ENCODE assay signal across 18 cellular contexts in the genomic region with DNA sequence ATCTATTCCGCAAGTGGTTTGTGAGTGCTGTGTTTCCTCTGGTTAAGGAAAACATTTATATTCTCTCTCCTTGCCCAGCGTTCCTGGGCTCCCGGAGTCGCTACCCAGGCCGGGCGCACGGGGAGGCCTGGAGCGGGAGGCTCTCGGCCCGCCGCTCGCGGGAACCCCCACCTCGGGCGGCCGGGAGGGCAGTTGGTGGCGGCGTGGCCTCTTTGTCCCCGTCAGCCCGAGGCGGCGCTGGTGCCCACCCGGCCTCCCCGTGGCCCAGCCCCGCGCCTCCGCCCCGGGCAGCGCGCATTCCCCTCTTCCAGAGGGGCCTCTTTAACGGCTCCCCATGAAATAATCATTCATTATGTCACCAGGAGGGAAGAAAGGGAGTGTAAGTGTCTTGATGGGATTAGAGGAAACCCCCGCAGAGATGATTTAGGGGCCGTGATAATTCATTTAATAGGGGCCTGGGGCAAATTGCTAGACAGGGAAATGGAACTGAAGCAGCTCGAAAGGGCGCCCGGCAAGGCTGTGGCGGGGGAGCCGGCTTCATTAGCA.
DNase-seq lines count a peak whose midpoint lies in the region; ATAC-seq, FAIRE-seq and TF ChIP-seq lines count a peak whose summit lies in the region.
"Had no signal": no experiment of that assay in that cellular context is flagged by ENCODE, and none has a peak within 500 bp of the region (broad histone marks: within the 10 kb centered on the region; RNA-seq: fewer than 3 reads in every experiment).

No MANE protein-coding gene starts in this region.

- no peaks in the 10 kb centered on the region for H3K9me3 Mint-ChIP-seq in astrocyte (ENCODE audit: unreplicated experiment)
- H3K9me3 Mint-ChIP-seq in stimulated activated naive B cell treated with anti-CD40 and anti-IgM and Interleukin-4, amounts not matched to agents 10 μg/mL and 1 μg/mL and 100 μg/mL, for 72 hours = no peaks in the 10 kb centered on the region
- H3K9me3 Mint-ChIP-seq in activated T-helper 1 cell treated with anti-CD3 and anti-CD28 coated beads, Interleukin-12 subunit alpha, Interleukin-12 subunit beta, Interleukin-2, Interleukin-4 antibody, amounts not matched to agents 30 ng/mL and 10 ng/mL and 1 ng/mL, durations not matched to agents 14 hours and 24 hours and 36 hours = no peaks in the 10 kb centered on the region

- peak overlapping the region; percentile 46 for H2AFZ ChIP-seq in astrocyte (ENCODE audit: low read depth, low read length)

- DNase-seq in cardiac muscle cell (ENCODE audit: low read depth in 1 of 2, low spot score in 1 of 2) (peak in 1 of 2 donors; percentile 39), left ventricle myocardium superior (no peak), astrocyte (ENCODE audit: low read depth) (no peak), iPS-NIHi7 (ENCODE audit: extremely low spot score) (peak; percentile 48), breast epithelium (ENCODE audit: low spot score in 2 of 2) (no peak)
- DNase-seq in stimulated activated naive B cell treated with anti-CD40 and anti-IgM and Interleukin-4, amounts not matched to agents 10 μg/mL and 1 μg/mL and 100 μg/mL, for 72 hours = no peak
- no peak for DNase-seq in activated T-helper 1 cell treated with anti-CD3 and anti-CD28 coated beads, Interleukin-12 subunit alpha, Interleukin-12 subunit beta, Interleukin-2, Interleukin-4 antibody, amounts not matched to agents 30 ng/mL and 10 ng/mL and 1 ng/mL, durations not matched to agents 14 hours and 24 hours and 36 hours (ENCODE audit: low spot score)
- DNase-seq: activated CD8-positive, alpha-beta memory T cell treated with anti-CD3 and anti-CD28 coated beads, Interleukin-2, amount 50 U/mL, for 48 hours; adrenal gland; dorsolateral prefrontal cortex; gastrocnemius medialis; GDM1; NCI-H2029; occipital lobe had no signal

- ATAC-seq in left ventricle myocardium superior (no peak), HG03432 (IDR thresholded peaks at IDR 0.05; ENCODE audit: unreplicated experiment) (no peak)
- ATAC-seq in stimulated activated naive B cell treated with anti-CD40 and anti-IgM and Interleukin-4, amounts not matched to agents 10 μg/mL and 1 μg/mL and 100 μg/mL, for 72 hours (replicated peaks) = no peak
- ATAC-seq: gastrocnemius medialis, K562 had no signal

- H3K4me3 Mint-ChIP-seq in astrocyte (ENCODE audit: unreplicated experiment) = peak overlapping the region; percentile 57
- H3K4me3 Mint-ChIP-seq in stimulated activated naive B cell treated with anti-CD40 and anti-IgM and Interleukin-4, amounts not matched to agents 10 μg/mL and 1 μg/mL and 100 μg/mL, for 72 hours = peak overlapping the region; percentile 53 to 74
- no peak overlapping the region for H3K4me3 Mint-ChIP-seq in activated T-helper 1 cell treated with anti-CD3 and anti-CD28 coated beads, Interleukin-12 subunit alpha, Interleukin-12 subunit beta, Interleukin-2, Interleukin-4 antibody, amounts not matched to agents 30 ng/mL and 10 ng/mL and 1 ng/mL, durations not matched to agents 14 hours and 24 hours and 36 hours

- H3K36me3 ChIP-seq in cardiac muscle cell (no peaks in the 10 kb centered on the region), astrocyte (ENCODE audit: insufficient read depth, low read length) (no peaks in the 10 kb centered on the region), breast epithelium (no peaks in the 10 kb centered on the region)
- H3K36me3 ChIP-seq: adrenal gland, gastrocnemius medialis had no signal

- no peaks in the 10 kb centered on the region for H3K36me3 Mint-ChIP-seq in astrocyte (ENCODE audit: low read depth, unreplicated experiment)
- no peaks in the 10 kb centered on the region for H3K36me3 Mint-ChIP-seq in stimulated activated naive B cell treated with anti-CD40 and anti-IgM and Interleukin-4, amounts not matched to agents 10 μg/mL and 1 μg/mL and 100 μg/mL, for 72 hours
- H3K36me3 Mint-ChIP-seq in activated T-helper 1 cell treated with anti-CD3 and anti-CD28 coated beads, Interleukin-12 subunit alpha, Interleukin-12 subunit beta, Interleukin-2, Interleukin-4 antibody, amounts not matched to agents 30 ng/mL and 10 ng/mL and 1 ng/mL, durations not matched to agents 14 hours and 24 hours and 36 hours (ENCODE audit: low read depth) = no peaks in the 10 kb centered on the region

- intact Hi-C loops in left ventricle myocardium superior (cut with micrococcal nuclease) (no loop called here), breast epithelium (cut with DNase I; ENCODE audit: low total_unique reads) (no loop called here)
- intact Hi-C loops in activated T-helper 1 cell treated with anti-CD3 and anti-CD28 coated beads, Interleukin-12 subunit alpha, Interleukin-12 subunit beta, Interleukin-2, Interleukin-4 antibody, amounts not matched to agents 30 ng/mL and 10 ng/mL and 1 ng/mL, durations not matched to agents 14 hours and 24 hours and 36 hours (cut with micrococcal nuclease) = loop anchor here (5.0 kb wide), 1 partner anchor 316 kb away; no protein-coding TSS in a partner anchor

- H3K27ac ChIP-seq in cardiac muscle cell (no peak overlapping the region), astrocyte (ENCODE audit: low read depth, low read length) (no peak overlapping the region), breast epithelium (no peak overlapping the region)
- H3K27ac ChIP-seq: adrenal gland, dorsolateral prefrontal cortex, gastrocnemius medialis, VCaP had no signal

- H3K27me3 ChIP-seq in cardiac muscle cell = peaks cover 80% of the 10 kb centered on the region
- peaks cover 46% of the 10 kb centered on the region for H3K27me3 ChIP-seq in astrocyte (ENCODE audit: insufficient read depth, low read length)
- peaks cover 0 to 3% of the 10 kb centered on the region in 2 donors for H3K27me3 ChIP-seq in breast epithelium

- peak overlapping the region; percentile 75 for H3K4me2 ChIP-seq in astrocyte (ENCODE audit: low read length)

- no peaks in the 10 kb centered on the region for H3K9me3 ChIP-seq in cardiac muscle cell (ENCODE audit: low read depth)
- H3K9me3 ChIP-seq in astrocyte (ENCODE audit: insufficient read depth, low read depth, low read length) = no peaks in the 10 kb centered on the region
- H3K9me3 ChIP-seq in breast epithelium = no peaks in the 10 kb centered on the region
- H3K9me3 ChIP-seq: adrenal gland, gastrocnemius medialis had no signal

- H3K4me1 Mint-ChIP-seq in astrocyte (ENCODE audit: low read depth, unreplicated experiment) = peaks cover 12% of the 10 kb centered on the region
- H3K4me1 Mint-ChIP-seq in stimulated activated naive B cell treated with anti-CD40 and anti-IgM and Interleukin-4, amounts not matched to agents 10 μg/mL and 1 μg/mL and 100 μg/mL, for 72 hours = peaks cover 2 to 21% of the 10 kb centered on the region in 2 donors
- peaks cover 12% of the 10 kb centered on the region for H3K4me1 Mint-ChIP-seq in activated T-helper 1 cell treated with anti-CD3 and anti-CD28 coated beads, Interleukin-12 subunit alpha, Interleukin-12 subunit beta, Interleukin-2, Interleukin-4 antibody, amounts not matched to agents 30 ng/mL and 10 ng/mL and 1 ng/mL, durations not matched to agents 14 hours and 24 hours and 36 hours (ENCODE audit: low read depth)

- H3K27ac Mint-ChIP-seq in astrocyte (ENCODE audit: unreplicated experiment) = no peak overlapping the region
- H3K27ac Mint-ChIP-seq in stimulated activated naive B cell treated with anti-CD40 and anti-IgM and Interleukin-4, amounts not matched to agents 10 μg/mL and 1 μg/mL and 100 μg/mL, for 72 hours = no peak overlapping the region
- H3K27ac Mint-ChIP-seq in activated T-helper 1 cell treated with anti-CD3 and anti-CD28 coated beads, Interleukin-12 subunit alpha, Interleukin-12 subunit beta, Interleukin-2, Interleukin-4 antibody, amounts not matched to agents 30 ng/mL and 10 ng/mL and 1 ng/mL, durations not matched to agents 14 hours and 24 hours and 36 hours = no peak overlapping the region

- H3K27me3 Mint-ChIP-seq in astrocyte (ENCODE audit: low read depth, unreplicated experiment) = peaks cover 42% of the 10 kb centered on the region
- peaks cover 37 to 54% of the 10 kb centered on the region in 2 donors for H3K27me3 Mint-ChIP-seq in stimulated activated naive B cell treated with anti-CD40 and anti-IgM and Interleukin-4, amounts not matched to agents 10 μg/mL and 1 μg/mL and 100 μg/mL, for 72 hours
- peaks cover 36% of the 10 kb centered on the region for H3K27me3 Mint-ChIP-seq in activated T-helper 1 cell treated with anti-CD3 and anti-CD28 coated beads, Interleukin-12 subunit alpha, Interleukin-12 subunit beta, Interleukin-2, Interleukin-4 antibody, amounts not matched to agents 30 ng/mL and 10 ng/mL and 1 ng/mL, durations not matched to agents 14 hours and 24 hours and 36 hours (ENCODE audit: insufficient read depth)

- H3K79me2 ChIP-seq in astrocyte (ENCODE audit: insufficient read depth, low read length) = no peaks in the 10 kb centered on the region

- peak overlapping the region; percentile 13 for H3K4me3 ChIP-seq in cardiac muscle cell
- peak overlapping the region; percentile 25 for H3K4me3 ChIP-seq in astrocyte (ENCODE audit: insufficient read depth, low read depth, low read length)
- H3K4me3 ChIP-seq in breast epithelium = no peak overlapping the region
- H3K4me3 ChIP-seq: adrenal gland, gastrocnemius medialis, K562 had no signal

- no peaks in the 10 kb centered on the region for H4K20me1 ChIP-seq in astrocyte (ENCODE audit: insufficient read depth, low read length)

- H3K4me1 ChIP-seq in cardiac muscle cell (ENCODE audit: low read depth) (no peaks in the 10 kb centered on the region), astrocyte (ENCODE audit: insufficient read depth, low read length) (no peaks in the 10 kb centered on the region), breast epithelium (no peaks in the 10 kb centered on the region)
- H3K4me1 ChIP-seq: gastrocnemius medialis had no signal

- no peak overlapping the region for H3K9ac ChIP-seq in astrocyte (ENCODE audit: low read length)

- TF ChIP-seq CTCF in cardiac muscle cell (IDR thresholded peaks at IDR 0.05; ENCODE audit: low read depth, low read length) (no peak), astrocyte (IDR thresholded peaks at IDR 0.05; ENCODE audit: insufficient read depth, low read depth, low read length) (no peak), breast epithelium (IDR thresholded peaks at IDR 0.05) (no peak)

- FAIRE-seq in astrocyte (lab: Jason Lieb, UNC) = no peak
- FAIRE-seq: A204.1, K562 had no signal

- TF ChIP-seq POLR2A in breast epithelium (IDR thresholded peaks at IDR 0.05) = no peak

Comparison
In these comparisons a context has a peak if more than half of its experiments do, and no peak if none do; other contexts are left out.
1. H3K4me3 ChIP-seq: peak in cardiac muscle cell (single experiment) and astrocyte (single experiment); none in breast epithelium (0 of 3).